In the genomic region with DNA sequence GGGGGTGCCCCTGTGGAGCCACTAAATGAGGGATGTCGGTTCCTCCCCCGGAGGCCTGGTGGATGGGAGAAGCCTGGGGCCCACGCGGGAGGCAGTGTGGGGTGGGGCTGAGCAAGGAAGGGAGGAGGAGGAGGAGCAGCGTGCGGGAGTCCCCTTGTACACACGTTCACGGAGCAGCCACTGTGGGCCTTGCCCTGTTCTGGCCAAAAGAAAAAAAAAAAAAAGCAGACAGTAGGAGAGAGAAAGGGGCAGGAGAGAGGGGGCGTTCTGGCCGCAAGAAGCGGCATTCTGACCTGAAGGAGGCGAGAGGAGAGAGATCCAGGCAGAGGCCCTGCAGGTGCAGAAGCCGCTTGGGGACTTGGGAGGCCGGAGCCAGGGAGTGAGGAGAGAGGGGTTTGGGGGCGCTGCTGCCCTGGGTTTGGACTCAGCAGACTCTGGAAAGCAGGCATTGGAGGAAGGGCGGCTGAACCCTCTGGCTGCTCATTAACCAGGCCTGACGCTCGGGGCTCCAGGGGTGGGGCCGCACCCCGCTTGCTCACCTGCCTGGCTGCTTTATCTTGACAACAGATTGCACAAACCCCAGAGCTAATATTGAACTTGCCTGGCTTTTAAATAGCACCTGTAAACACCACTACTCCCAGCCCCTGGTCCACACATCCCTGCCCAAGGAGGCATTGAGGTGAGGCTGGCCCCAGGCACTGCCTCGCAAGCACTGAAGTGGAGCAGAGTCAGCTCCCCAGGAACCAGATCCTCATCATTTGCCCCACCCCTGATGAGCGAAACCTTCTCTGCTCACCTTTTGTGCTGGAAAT, we compare ENCODE assay signal across 10 cellular contexts.
DNase-seq lines count a peak whose midpoint lies in the region; ATAC-seq and TF ChIP-seq lines count a peak whose summit lies in the region.
"Had no signal": no experiment of that assay in that cellular context is flagged by ENCODE, and none has a peak within 500 bp of the region (broad histone marks: within the 10 kb centered on the region; RNA-seq: fewer than 3 reads in every experiment).

No MANE protein-coding gene starts in this region.

- H3K27me3 Mint-ChIP-seq in brain: peaks cover 6% of the 10 kb centered on the region

- H3K4me1 Mint-ChIP-seq in brain: peaks cover 60% of the 10 kb centered on the region

- H3K4me1 ChIP-seq in mucosa of descending colon (ENCODE audit: low read depth): peaks cover 19% of the 10 kb centered on the region

- no peaks in the 10 kb centered on the region for H3K36me3 Mint-ChIP-seq in brain

- ATAC-seq in mucosa of descending colon (peak; percentile 89), HG02870 (IDR thresholded peaks at IDR 0.05; ENCODE audit: unreplicated experiment) (no peak)

- no peaks in the 10 kb centered on the region for H3K9me3 ChIP-seq in mucosa of descending colon

- H3K9me3 Mint-ChIP-seq in brain: peaks cover 0 to 4% (median 0%) of the 10 kb centered on the region in 5 experiments
- H3K9me3 Mint-ChIP-seq: dendritic cell treated with granulocyte-macrophage colony-stimulating factor and Interleukin-4, amounts not matched to agents 40 ng/mL and 50 ng/mL, for 4 days had no signal

- in situ Hi-C loops in Caki2 (cut with HindIII; ENCODE audit: low pct_unique_long_range_greater_than_20kb, low sequenced_read_pairs): no loop called here

- peak; percentile 58 for DNase-seq in Caki2 (ENCODE audit: low read depth)
- DNase-seq in HuH-7.5 (ENCODE audit: low spot score): peak; percentile 94
- DNase-seq in mucosa of descending colon: peak; percentile 89 to 91 (median 90)
- no peak for DNase-seq in EL
- no peak for DNase-seq in H4 (ENCODE audit: low spot score)
- no peak for DNase-seq in stimulated activated CD4-positive, alpha-beta T cell treated with anti-CD3 and anti-CD28 coated beads, Interleukin-4, amount 100 ng/mL, for 24 hours
- DNase-seq: activated CD4-positive, alpha-beta T cell treated with anti-CD3 and anti-CD28 coated beads, Interleukin-2, amount 50 U/mL, for 48 hours had no signal

- H3K4me3 ChIP-seq in mucosa of descending colon: no peak overlapping the region

- intact Hi-C loops in mucosa of descending colon (cut with DNase I, micrococcal nuclease): loop anchor here in 1 of 2 donors (5.0 kb wide), 1 partner anchor 185 kb away; no protein-coding TSS in a partner anchor

- no peaks in the 10 kb centered on the region for H3K36me3 ChIP-seq in mucosa of descending colon (ENCODE audit: low read depth)

- TF ChIP-seq CTCF in brain (conservative IDR thresholded peaks at IDR 0.05): no peak
- TF ChIP-seq CTCF in mucosa of descending colon (IDR thresholded peaks at IDR 0.05): no peak

- peak overlapping the region; percentile 2 to 69 (median 56) for H3K4me3 Mint-ChIP-seq in brain
- H3K4me3 Mint-ChIP-seq: dendritic cell treated with granulocyte-macrophage colony-stimulating factor and Interleukin-4, amounts not matched to agents 40 ng/mL and 50 ng/mL, for 4 days had no signal

- H3K27ac Mint-ChIP-seq in brain: peak overlapping the region; percentile 38 to 94 (median 80)
- H3K27ac Mint-ChIP-seq: dendritic cell treated with granulocyte-macrophage colony-stimulating factor and Interleukin-4, amounts not matched to agents 40 ng/mL and 50 ng/mL, for 4 days had no signal

Comparison
In these comparisons a context has a peak if more than half of its experiments do, and no peak if none do; other contexts are left out.
1. DNase-seq: peak in Caki2 (single experiment), HuH-7.5 (single experiment) and mucosa of descending colon (3 of 3); none in EL (single experiment), H4 (single experiment) and stimulated activated CD4-positive, alpha-beta T cell treated with anti-CD3 and anti-CD28 coated beads, Interleukin-4, amount 100 ng/mL, for 24 hours (single experiment).